22 cellular contexts compared by ENCODE assay signal in the genomic region with DNA sequence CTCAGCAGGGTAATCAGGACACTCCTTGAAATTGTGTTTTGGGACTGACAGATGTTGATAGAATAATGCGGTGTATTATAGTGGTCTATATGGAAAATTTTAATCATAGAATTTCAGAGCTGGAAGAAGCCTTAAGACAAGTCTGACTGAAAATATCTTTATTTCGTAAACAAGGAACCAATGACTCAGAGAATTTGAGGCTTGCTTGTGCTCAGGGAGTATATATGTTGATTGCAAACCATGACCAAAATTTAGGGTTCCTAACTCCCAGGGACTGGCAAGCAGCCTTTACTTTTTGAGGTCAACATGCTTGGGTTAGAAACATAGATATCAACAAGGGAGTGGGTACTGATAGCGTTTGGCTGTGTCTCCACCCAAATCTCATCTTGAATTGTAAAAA.
"Had no signal": no experiment of that assay in that cellular context is flagged by ENCODE, and none has a peak within 500 bp of the region (broad histone marks: within the 10 kb centered on the region; RNA-seq: fewer than 3 reads in every experiment).

No MANE protein-coding gene starts in this region.

- ATAC-seq: activated CD4-positive, alpha-beta T cell treated with anti-CD3 and anti-CD28 coated beads for 36 hours; PC-3 had no signal

- FAIRE-seq: astrocyte, RCC 7860 had no signal

- DNase-seq: activated CD4-positive, alpha-beta memory T cell treated with anti-CD3 and anti-CD28 coated beads, Interleukin-2, amount 10 ng/mL, durations not matched to agents 7 days and 5 days; activated CD4-positive, alpha-beta T cell treated with anti-CD3 and anti-CD28 coated beads for 36 hours; activated CD4-positive, alpha-beta T cell treated with anti-CD3 and anti-CD28 coated beads, Interleukin-2, amount 50 U/mL, for 1 hour; activated naive CD4-positive, alpha-beta T cell treated with anti-CD3 and anti-CD28 coated beads, Interleukin-2, amount 50 U/mL, for 16 hours; activated T-cell treated with anti-CD3 and anti-CD28 coated beads for 4 hours; activated T-cell treated with anti-CD3 and anti-CD28 coated beads, Interleukin-2, amount 50 U/mL, for 48 hours; amygdala; cerebellar nuclear complex; NCI-H1105 treated with DMSO at 0.1 percent for 48 hours; NCI-H1436 treated with DMSO at 0.1 percent for 48 hours; NCI-H187; NCI-H2081; NCI-H446; NCI-H524; PC-3; SHP77 treated with DMSO at 0.1 percent for 48 hours; WERI-Rb-1 had no signal

- H3K9me3 Mint-ChIP-seq: activated CD4-positive, alpha-beta memory T cell treated with anti-CD3 and anti-CD28 coated beads, Interleukin-2, amount 10 ng/mL, durations not matched to agents 7 days and 5 days; T-helper 1 cell treated with Interleukin-12 subunit alpha and Interleukin-12 subunit beta and Interleukin-4 antibody, amounts not matched to agents 30 μg/mL and 1 μg/mL, for 36 hours had no signal

- H3K4me1 Mint-ChIP-seq: brain had no signal

- H3K4me3 ChIP-seq: cardiac muscle cell had no signal

- H3K4me3 Mint-ChIP-seq: activated CD4-positive, alpha-beta memory T cell treated with anti-CD3 and anti-CD28 coated beads, Interleukin-2, amount 10 ng/mL, durations not matched to agents 7 days and 5 days; activated CD4-positive, alpha-beta T cell treated with anti-CD3 and anti-CD28 coated beads for 36 hours; brain; T-helper 1 cell treated with Interleukin-12 subunit alpha and Interleukin-12 subunit beta and Interleukin-4 antibody, amounts not matched to agents 30 μg/mL and 1 μg/mL, for 36 hours had no signal

- H3K27me3 Mint-ChIP-seq: brain had no signal

- H3K36me3 Mint-ChIP-seq: brain had no signal

- H3K27ac Mint-ChIP-seq: activated CD4-positive, alpha-beta memory T cell treated with anti-CD3 and anti-CD28 coated beads, Interleukin-2, amount 10 ng/mL, durations not matched to agents 7 days and 5 days; activated CD4-positive, alpha-beta T cell treated with anti-CD3 and anti-CD28 coated beads for 36 hours; brain; T-helper 1 cell treated with Interleukin-12 subunit alpha and Interleukin-12 subunit beta and Interleukin-4 antibody, amounts not matched to agents 30 μg/mL and 1 μg/mL, for 36 hours had no signal
